Comparison of ENCODE assay signal across 25 cellular contexts in genomic region chr2:18492721-18493120, GRCh38.
DNase-seq lines count a peak whose midpoint lies in the region; ATAC-seq, FAIRE-seq and TF ChIP-seq lines count a peak whose summit lies in the region.
"Had no signal": no experiment of that assay in that cellular context is flagged by ENCODE, and none has a peak within 500 bp of the region (broad histone marks: within the 10 kb centered on the region; RNA-seq: fewer than 3 reads in every experiment).

No MANE protein-coding gene starts in this region.

- H3K4me1 ChIP-seq in astrocyte (ENCODE audit: insufficient read depth, low read length) (no peaks in the 10 kb centered on the region), right lobe of liver (no peaks in the 10 kb centered on the region)
- H3K4me1 ChIP-seq: BE2C had no signal

- no peak overlapping the region for H3K9ac ChIP-seq in astrocyte (ENCODE audit: low read length)
- H3K9ac ChIP-seq: BLaER1 had no signal

- H3K4me3 ChIP-seq in astrocyte (ENCODE audit: insufficient read depth, low read depth, low read length): no peak overlapping the region
- no peak overlapping the region for H3K4me3 ChIP-seq in right lobe of liver
- H3K4me3 ChIP-seq: BLaER1 had no signal

- FAIRE-seq in astrocyte (lab: Jason Lieb, UNC): no peak
- FAIRE-seq: A204.1, GM12891, GM19239 had no signal

- no peak overlapping the region for H3K4me3 Mint-ChIP-seq in astrocyte (ENCODE audit: unreplicated experiment)
- H3K4me3 Mint-ChIP-seq: CD14-positive monocyte; CD4-positive, alpha-beta memory T cell; CD4-positive, CD25-positive, alpha-beta regulatory T cell; CD8-positive, alpha-beta memory T cell had no signal

- H3K27me3 ChIP-seq in astrocyte (ENCODE audit: insufficient read depth, low read length) (peaks cover 12% of the 10 kb centered on the region), right lobe of liver (no peaks in the 10 kb centered on the region)
- H3K27me3 ChIP-seq: BLaER1 had no signal

- no peak for TF ChIP-seq CTCF in astrocyte (IDR thresholded peaks at IDR 0.05; ENCODE audit: insufficient read depth, low read depth, low read length)
- TF ChIP-seq CTCF in omental fat pad (IDR thresholded peaks at IDR 0.05): no peak
- TF ChIP-seq CTCF in right lobe of liver (IDR thresholded peaks at IDR 0.05): no peak

- H4K20me1 ChIP-seq in astrocyte (ENCODE audit: insufficient read depth, low read length): no peaks in the 10 kb centered on the region
- H4K20me1 ChIP-seq: BLaER1 had no signal

- WGBS in right lobe of liver (ENCODE audit: insufficient coverage, low coverage, low lambda C conversion rate, missing lambda C conversion rate): 32% methylated on average over 2 of the region's 2 CpGs

- intact Hi-C loops in right lobe of liver (cut with DNase I) (no loop called here), Right ventricle myocardium inferior (cut with DNase I) (no loop called here)

- no peaks in the 10 kb centered on the region for H3K79me2 ChIP-seq in astrocyte (ENCODE audit: insufficient read depth, low read length)

- no peak overlapping the region for H3K4me2 ChIP-seq in astrocyte (ENCODE audit: low read length)
- H3K4me2 ChIP-seq: BLaER1 had no signal

- H3K27ac Mint-ChIP-seq in astrocyte (ENCODE audit: unreplicated experiment): no peak overlapping the region
- H3K27ac Mint-ChIP-seq: CD14-positive monocyte; CD4-positive, alpha-beta memory T cell; CD4-positive, CD25-positive, alpha-beta regulatory T cell; CD8-positive, alpha-beta memory T cell had no signal

- TF ChIP-seq POLR2A in right lobe of liver (IDR thresholded peaks at IDR 0.05): no peak

- H3K36me3 Mint-ChIP-seq in astrocyte (ENCODE audit: low read depth, unreplicated experiment): no peaks in the 10 kb centered on the region
- H3K36me3 Mint-ChIP-seq: CD14-positive monocyte; CD4-positive, alpha-beta memory T cell; CD4-positive, CD25-positive, alpha-beta regulatory T cell had no signal

- H3K4me1 Mint-ChIP-seq in astrocyte (ENCODE audit: low read depth, unreplicated experiment): no peaks in the 10 kb centered on the region
- H3K4me1 Mint-ChIP-seq: CD14-positive monocyte; CD4-positive, alpha-beta memory T cell; CD4-positive, CD25-positive, alpha-beta regulatory T cell; CD8-positive, alpha-beta memory T cell had no signal

- no peaks in the 10 kb centered on the region for H3K9me3 Mint-ChIP-seq in astrocyte (ENCODE audit: unreplicated experiment)
- H3K9me3 Mint-ChIP-seq: CD4-positive, alpha-beta memory T cell; CD8-positive, alpha-beta memory T cell had no signal

- H3K27ac ChIP-seq in astrocyte (ENCODE audit: low read depth, low read length): no peak overlapping the region
- no peak overlapping the region for H3K27ac ChIP-seq in right lobe of liver
- H3K27ac ChIP-seq: BLaER1 had no signal

- ATAC-seq in omental fat pad (ENCODE audit: low FRiP score) (peak; percentile 62), right lobe of liver (no peak), Right ventricle myocardium inferior (no peak)

- peak; percentile 12 for DNase-seq in astrocyte (ENCODE audit: low read depth)
- no peak for DNase-seq in omental fat pad (ENCODE audit: low spot score)
- no peak for DNase-seq in T1000 (lab: John Stamatoyannopoulos, UW)
- DNase-seq in right lobe of liver: no peak
- DNase-seq in Right ventricle myocardium inferior (ENCODE audit: missing footprints): no peak
- DNase-seq: 8988T; ACHN; BE2C; C1 segment of cervical spinal cord; CD4-positive, alpha-beta memory T cell; CD4-positive, CD25-positive, alpha-beta regulatory T cell; CD8-positive, alpha-beta memory T cell; COR-L47; DMS 273 treated with DMSO at 0.1 percent for 48 hours; DMS153; DMS53; DMS79; DND-41; EL; GDM1 had no signal

- H3K9me3 ChIP-seq in astrocyte (ENCODE audit: insufficient read depth, low read depth, low read length) (no peaks in the 10 kb centered on the region), right lobe of liver (no peaks in the 10 kb centered on the region)
- H3K9me3 ChIP-seq: BE2C, BLaER1 had no signal

- H3K36me3 ChIP-seq in astrocyte (ENCODE audit: insufficient read depth, low read length) (no peaks in the 10 kb centered on the region), right lobe of liver (no peaks in the 10 kb centered on the region)
- H3K36me3 ChIP-seq: BE2C, BLaER1 had no signal

- H3K27me3 Mint-ChIP-seq in astrocyte (ENCODE audit: low read depth, unreplicated experiment): peaks cover 11% of the 10 kb centered on the region

- no peak overlapping the region for H2AFZ ChIP-seq in astrocyte (ENCODE audit: low read depth, low read length)
